In the genomic region with DNA sequence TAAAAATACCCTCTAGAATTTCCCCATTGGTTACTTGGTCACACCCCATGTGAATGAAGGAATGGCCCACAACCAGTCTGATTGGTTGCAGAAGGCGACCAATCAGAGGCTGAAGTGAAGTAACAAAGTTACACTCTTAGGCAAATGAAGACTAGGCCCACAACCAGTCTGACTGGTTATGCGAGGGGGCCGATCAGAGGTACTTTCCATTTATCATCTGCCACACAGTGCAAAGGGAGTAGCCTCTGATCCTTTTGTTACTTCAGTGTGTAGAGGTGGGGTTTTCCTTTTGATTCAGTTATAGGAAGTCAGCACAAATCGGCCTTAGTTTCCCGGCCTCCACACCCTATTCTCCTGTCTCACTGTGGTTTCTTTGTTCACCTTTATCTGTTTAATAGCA, we compare ENCODE assay signal across 8 cellular contexts.
A peak's percentile ranks its signal among the peaks of the same experiment; 100 is the strongest.
DNase-seq lines count a peak whose midpoint lies in the region; ATAC-seq and TF ChIP-seq lines count a peak whose summit lies in the region.

No MANE protein-coding gene starts in this region.

- peaks cover 0 to 6% of the 10 kb centered on the region in 2 donors for H3K27me3 Mint-ChIP-seq in effector memory CD8-positive, alpha-beta T cell

- 76 to 82% (median 79%) methylated on average over 5 of the region's 5 CpGs for WGBS in adrenal gland, 4 donors

- no peak overlapping the region for H3K4me3 ChIP-seq in adrenal gland

- ATAC-seq in GM18907 (IDR thresholded peaks at IDR 0.05; ENCODE audit: unreplicated experiment) (peak; percentile 92), HG02588 (IDR thresholded peaks at IDR 0.05; ENCODE audit: unreplicated experiment) (peak; percentile 97), SK-N-SH treated with all-trans-retinoic acid at 6 μM for 48 hours (no peak)
- peak; percentile 35 for ATAC-seq in effector memory CD8-positive, alpha-beta T cell (replicated peaks)

- intact Hi-C loops in adrenal gland (cut with DNase I), result no loop called here

- no peaks in the 10 kb centered on the region for H3K36me3 Mint-ChIP-seq in effector memory CD8-positive, alpha-beta T cell (ENCODE audit: insufficient read depth)

- H3K36me3 ChIP-seq in adrenal gland (replicated peaks in 1 of 2), result no peaks in the 10 kb centered on the region

- H3K27me3 ChIP-seq in adrenal gland, result no peaks in the 10 kb centered on the region

- no peaks in the 10 kb centered on the region for H3K9me3 Mint-ChIP-seq in effector memory CD8-positive, alpha-beta T cell

- TF ChIP-seq CTCF in adrenal gland (IDR thresholded peaks at IDR 0.05), result no peak

- H3K4me3 Mint-ChIP-seq in effector memory CD8-positive, alpha-beta T cell, result no peak overlapping the region

- H3K27ac ChIP-seq in adrenal gland, result peak overlapping the region in 1 of 5 donors; percentile 5

- H3K9me3 ChIP-seq in adrenal gland (replicated peaks in 1 of 3), result no peaks in the 10 kb centered on the region

- peak; percentile 86 to 92 for DNase-seq in NCI-H526 (lab: John Stamatoyannopoulos, UW)
- DNase-seq in effector memory CD8-positive, alpha-beta T cell, result no peak
- DNase-seq in stimulated activated CD4-positive, alpha-beta T cell treated with anti-CD3 and anti-CD28 coated beads, TNF-alpha, amount 100 ng/mL, for 24 hours (ENCODE audit: low read depth in 3 of 3), result peak in 2 of 3 experiments; percentile 6 to 32
- DNase-seq in NCI-H187 treated with DMSO at 0.1 percent for 48 hours (lab: John Stamatoyannopoulos, UW), result no peak
- no peak for DNase-seq in adrenal gland

- TF ChIP-seq POLR2A in adrenal gland (IDR thresholded peaks at IDR 0.05), result no peak

- H3K27ac Mint-ChIP-seq in effector memory CD8-positive, alpha-beta T cell, result peak overlapping the region in 1 of 2 donors; percentile 93

- peaks cover 9 to 13% of the 10 kb centered on the region in 2 donors for H3K4me1 Mint-ChIP-seq in effector memory CD8-positive, alpha-beta T cell (ENCODE audit: low read depth in 2 of 2)

- H3K4me1 ChIP-seq in adrenal gland (replicated peaks in 1 of 2), result peaks cover 0 to 8% of the 10 kb centered on the region in 2 donors

TF ChIP-seq in SK-N-SH treated with all-trans-retinoic acid at 6 μM for 48 hours, 23 proteins besides CTCF, POLR2A, EP300 and RAD21:
- no peak for TF ChIP-seq CSRNP3 (CRISPR knock-in tag; IDR thresholded peaks at IDR 0.05)
- TF ChIP-seq, protein P1, sequence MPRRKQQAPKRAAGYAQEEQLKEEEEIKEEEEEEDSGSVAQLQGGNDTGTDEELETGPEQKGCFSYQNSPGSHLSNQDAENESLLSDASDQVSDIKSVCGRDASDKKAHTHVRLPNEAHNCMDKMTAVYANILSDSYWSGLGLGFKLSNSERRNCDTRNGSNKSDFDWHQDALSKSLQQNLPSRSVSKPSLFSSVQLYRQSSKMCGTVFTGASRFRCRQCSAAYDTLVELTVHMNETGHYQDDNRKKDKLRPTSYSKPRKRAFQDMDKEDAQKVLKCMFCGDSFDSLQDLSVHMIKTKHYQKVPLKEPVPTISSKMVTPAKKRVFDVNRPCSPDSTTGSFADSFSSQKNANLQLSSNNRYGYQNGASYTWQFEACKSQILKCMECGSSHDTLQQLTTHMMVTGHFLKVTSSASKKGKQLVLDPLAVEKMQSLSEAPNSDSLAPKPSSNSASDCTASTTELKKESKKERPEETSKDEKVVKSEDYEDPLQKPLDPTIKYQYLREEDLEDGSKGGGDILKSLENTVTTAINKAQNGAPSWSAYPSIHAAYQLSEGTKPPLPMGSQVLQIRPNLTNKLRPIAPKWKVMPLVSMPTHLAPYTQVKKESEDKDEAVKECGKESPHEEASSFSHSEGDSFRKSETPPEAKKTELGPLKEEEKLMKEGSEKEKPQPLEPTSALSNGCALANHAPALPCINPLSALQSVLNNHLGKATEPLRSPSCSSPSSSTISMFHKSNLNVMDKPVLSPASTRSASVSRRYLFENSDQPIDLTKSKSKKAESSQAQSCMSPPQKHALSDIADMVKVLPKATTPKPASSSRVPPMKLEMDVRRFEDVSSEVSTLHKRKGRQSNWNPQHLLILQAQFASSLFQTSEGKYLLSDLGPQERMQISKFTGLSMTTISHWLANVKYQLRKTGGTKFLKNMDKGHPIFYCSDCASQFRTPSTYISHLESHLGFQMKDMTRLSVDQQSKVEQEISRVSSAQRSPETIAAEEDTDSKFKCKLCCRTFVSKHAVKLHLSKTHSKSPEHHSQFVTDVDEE (CRISPR knock-in tag; IDR thresholded peaks at IDR 0.05), result no peak
- TF ChIP-seq OSR1 (CRISPR knock-in tag; IDR thresholded peaks at IDR 0.05), result no peak
- TF ChIP-seq ZNF565 (CRISPR knock-in tag; conservative IDR thresholded peaks at IDR 0.05; ENCODE audit: low read depth), result no peak
- no peak for TF ChIP-seq PPARA (CRISPR knock-in tag; IDR thresholded peaks at IDR 0.05; ENCODE audit: borderline replicate concordance)
- TF ChIP-seq ZC3H10 (CRISPR knock-in tag; IDR thresholded peaks at IDR 0.05), result no peak
- no peak for TF ChIP-seq RARB (CRISPR knock-in tag; IDR thresholded peaks at IDR 0.05)
- no peak for TF ChIP-seq TCF4 (CRISPR knock-in tag; IDR thresholded peaks at IDR 0.05; ENCODE audit: borderline replicate concordance)
- TF ChIP-seq SNAI2 (CRISPR knock-in tag; IDR thresholded peaks at IDR 0.05), result no peak
- TF ChIP-seq ZFP3 (CRISPR knock-in tag; IDR thresholded peaks at IDR 0.05), result no peak
- TF ChIP-seq ZNF8 (CRISPR knock-in tag; IDR thresholded peaks at IDR 0.05), result no peak
- no peak for TF ChIP-seq BACH2 (CRISPR knock-in tag; IDR thresholded peaks at IDR 0.05; ENCODE audit: borderline replicate concordance)
- no peak for TF ChIP-seq ESRRG (CRISPR knock-in tag; IDR thresholded peaks at IDR 0.05)
- no peak for TF ChIP-seq ZFP30 (CRISPR knock-in tag; IDR thresholded peaks at IDR 0.05)
- TF ChIP-seq CSDC2 (CRISPR knock-in tag; IDR thresholded peaks at IDR 0.05), result no peak
- TF ChIP-seq ZNF70 (CRISPR knock-in tag; IDR thresholded peaks at IDR 0.05), result no peak
- TF ChIP-seq ISL1 (CRISPR knock-in tag; IDR thresholded peaks at IDR 0.05), result no peak
- TF ChIP-seq, protein P2, sequence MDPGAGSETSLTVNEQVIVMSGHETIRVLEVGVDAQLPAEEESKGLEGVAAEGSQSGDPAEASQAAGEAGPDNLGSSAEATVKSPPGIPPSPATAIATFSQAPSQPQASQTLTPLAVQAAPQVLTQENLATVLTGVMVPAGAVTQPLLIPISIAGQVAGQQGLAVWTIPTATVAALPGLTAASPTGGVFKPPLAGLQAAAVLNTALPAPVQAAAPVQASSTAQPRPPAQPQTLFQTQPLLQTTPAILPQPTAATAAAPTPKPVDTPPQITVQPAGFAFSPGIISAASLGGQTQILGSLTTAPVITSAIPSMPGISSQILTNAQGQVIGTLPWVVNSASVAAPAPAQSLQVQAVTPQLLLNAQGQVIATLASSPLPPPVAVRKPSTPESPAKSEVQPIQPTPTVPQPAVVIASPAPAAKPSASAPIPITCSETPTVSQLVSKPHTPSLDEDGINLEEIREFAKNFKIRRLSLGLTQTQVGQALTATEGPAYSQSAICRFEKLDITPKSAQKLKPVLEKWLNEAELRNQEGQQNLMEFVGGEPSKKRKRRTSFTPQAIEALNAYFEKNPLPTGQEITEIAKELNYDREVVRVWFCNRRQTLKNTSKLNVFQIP (CRISPR knock-in tag; IDR thresholded peaks at IDR 0.05; ENCODE audit: borderline replicate concordance, low read depth), result no peak

Comparison
In these comparisons a context has a peak if more than half of its experiments do, and no peak if none do; other contexts are left out.
1. DNase-seq: peak in NCI-H526 (2 of 2) and stimulated activated CD4-positive, alpha-beta T cell treated with anti-CD3 and anti-CD28 coated beads, TNF-alpha, amount 100 ng/mL, for 24 hours (2 of 3); none in effector memory CD8-positive, alpha-beta T cell (0 of 3), NCI-H187 treated with DMSO at 0.1 percent for 48 hours (single experiment) and adrenal gland (0 of 7).